8 cellular contexts compared by ENCODE assay signal in genomic region chr7:30503273-30504212, GRCh38. TPM values are rescaled to one million over a fixed set of nuclear protein-coding genes. Genes with fewer than 3 reads are reported as not detected.
A peak's percentile ranks its signal among the peaks of the same experiment; 100 is the strongest.
DNase-seq lines count a peak whose midpoint lies in the region; ATAC-seq, FAIRE-seq and TF ChIP-seq lines count a peak whose summit lies in the region.

No MANE protein-coding gene starts in this region.

- no peak overlapping the region for H2BK120ac ChIP-seq in H1 (replicated peaks; ENCODE audit: low read depth, low read length)

- no peak for TF ChIP-seq RAD21 in H1 (IDR thresholded peaks at IDR 0.05 in 1 of 2, conservative IDR thresholded peaks at IDR 0.05 in 1 of 2; ENCODE audit: low read depth in 2 of 2, low read length in 2 of 2)

- H4K91ac ChIP-seq in H1 (replicated peaks; ENCODE audit: insufficient read length, low read length): no peak overlapping the region

- POLR2A ChIA-PET in H1 (lab: Charles Lee; ENCODE audit: partially characterized antibody): interaction anchor here (0.6 to 2.0 kb wide), 7 partner anchors 9 to 159 kb away, joined by 3 to 14 read pairs (median 3); no protein-coding TSS in a partner anchor

- FAIRE-seq in H1 (lab: Jason Lieb, UNC): no peak

- CTCF ChIA-PET in H1 (lab: Charles Lee; ENCODE audit: partially characterized antibody): interaction anchor here (0.8 kb wide), 1 partner anchor 61 kb away, joined by 3 read pairs; no protein-coding TSS in a partner anchor

- H3K4me3 ChIP-seq in H1 (ENCODE audit: extremely low read depth in 1 of 4, insufficient read depth in 2 of 4, low read depth in 3 of 4, low read length in 4 of 4) (peak overlapping the region; percentile 85 to 95 (median 90)), osteoblast (ENCODE audit: insufficient read depth, low read length) (peak overlapping the region; percentile 98)

- H4K5ac ChIP-seq in H1 (ENCODE audit: insufficient read length, low read depth, low read length): no peak overlapping the region

- no peak overlapping the region for H3K27ac ChIP-seq in H1 (ENCODE audit: low read depth, low read length)
- H3K27ac ChIP-seq in osteoblast (ENCODE audit: low read depth, low read length): peak overlapping the region; percentile 80

- TF ChIP-seq POLR2A in H1 (IDR thresholded peaks at IDR 0.05; ENCODE audit: control extremely low read depth in 1 of 2, low read depth in 2 of 2, low read length in 2 of 2): no peak

- H3K4me2 ChIP-seq in H1 (ENCODE audit: insufficient read depth in 1 of 2, low read depth in 2 of 2, low read length in 2 of 2) (peak overlapping the region; percentile 85 to 89), osteoblast (ENCODE audit: insufficient read depth, low read length) (peak overlapping the region; percentile 96)

- H3K18ac ChIP-seq in H1 (ENCODE audit: extremely low read depth, low read length): 0 out of 2 replicates have a peak overlapping the region, but pooled peaks have one; percentile 21

- 71% methylated on average over 15 of the region's 15 CpGs; no CpG with 5 or more reads in 1 of the 2 experiments for WGBS in H1 (ENCODE audit: extremely low coverage in 1 of 2, insufficient coverage in 1 of 2, insufficient read length in 1 of 2, insufficient replicate concordance in 2 of 2, low coverage in 1 of 2, low lambda C conversion rate in 2 of 2, missing lambda C conversion rate in 1 of 2), 2 experiments

- H3K9me3 ChIP-seq in H1 (ENCODE audit: insufficient read depth in 2 of 2, low read depth in 1 of 2, low read length in 1 of 2): no peaks in the 10 kb centered on the region
- H3K9me3 ChIP-seq in osteoblast (ENCODE audit: low read depth, low read length): no peaks in the 10 kb centered on the region

- H2BK5ac ChIP-seq in H1 (ENCODE audit: low read depth, low read length): no peak overlapping the region

- H3K9ac ChIP-seq in H1 (replicated peaks in 1 of 4; ENCODE audit: extremely low read depth in 1 of 4, low read depth in 3 of 4, low read length in 3 of 4): peak overlapping the region; percentile 88 to 93 (median 91)

- no peak overlapping the region for H2BK20ac ChIP-seq in H1 (ENCODE audit: low read length)

- H4K20me1 ChIP-seq in H1 (replicated peaks in 1 of 2; ENCODE audit: control insufficient read depth in 1 of 2, insufficient read depth in 2 of 2, low read length in 2 of 2) (peaks cover 3 to 8% of the 10 kb centered on the region in 2 experiments), osteoblast (ENCODE audit: insufficient read depth, low read length) (no peaks in the 10 kb centered on the region)

- TF ChIP-seq EP300 in H1 (IDR thresholded peaks at IDR 0.05; ENCODE audit: borderline replicate concordance in 1 of 2, low read depth in 2 of 2, low read length in 2 of 2): no peak

- ATAC-seq in HG02678 (IDR thresholded peaks at IDR 0.05; ENCODE audit: unreplicated experiment) (no peak), GM18861 (IDR thresholded peaks at IDR 0.05; ENCODE audit: unreplicated experiment) (no peak)

- DNase-seq in DMS53 treated with DMSO at 0.1 percent for 48 hours (lab: John Stamatoyannopoulos, UW; ENCODE audit: unreplicated experiment): peak; percentile 30
- peak; percentile 45 for DNase-seq in NCI-H69 (lab: John Stamatoyannopoulos, UW)
- no peak for DNase-seq in H1 (ENCODE audit: low read depth in 1 of 2, low spot score in 2 of 2)
- peak; percentile 54 for DNase-seq in osteoblast (ENCODE audit: insufficient read length, low spot score, missing footprints)
- no peak for DNase-seq in NCI-H1694 treated with DMSO at 0.1 percent for 48 hours (lab: John Stamatoyannopoulos, UW)
- no peak for DNase-seq in NCI-H446 treated with DMSO at 0.1 percent for 48 hours (lab: John Stamatoyannopoulos, UW)

- no peak overlapping the region; the same call in 1 of the 2 replicates for H4K8ac ChIP-seq in H1 (ENCODE audit: extremely low read depth, insufficient read depth, low read length)

- H3K4me1 ChIP-seq in H1 (replicated peaks in 1 of 4; ENCODE audit: control insufficient read depth in 3 of 4, insufficient read depth in 4 of 4, low read length in 3 of 4) (peaks cover 0 to 6% (median 3%) of the 10 kb centered on the region in 4 experiments; a peak in 4 of 7 replicates), osteoblast (ENCODE audit: insufficient read depth, low read length) (peaks cover 20% of the 10 kb centered on the region)

- H3K27me3 ChIP-seq in H1 (replicated peaks in 1 of 4; ENCODE audit: control insufficient read depth in 3 of 4, extremely low read depth in 1 of 4, insufficient read depth in 3 of 4, low read length in 3 of 4) (no peaks in the 10 kb centered on the region), osteoblast (ENCODE audit: insufficient read depth, low read length) (no peaks in the 10 kb centered on the region)

- H3K79me2 ChIP-seq in H1 (ENCODE audit: control insufficient read depth in 1 of 2, insufficient read depth in 2 of 2, low read length in 2 of 2): peaks cover 9 to 53% of the 10 kb centered on the region in 2 experiments
- H3K79me2 ChIP-seq in osteoblast (ENCODE audit: insufficient read depth, low read length): peaks cover 55% of the 10 kb centered on the region

- TF ChIP-seq CTCF in H1 (IDR thresholded peaks at IDR 0.05; ENCODE audit: control extremely low read depth in 1 of 3, insufficient read depth in 1 of 3, low read depth in 1 of 3, low read length in 3 of 3) (no peak), osteoblast (IDR thresholded peaks at IDR 0.05; ENCODE audit: extremely low read depth, low read depth, low read length) (no peak)

- peak overlapping the region; percentile 8 for H3K14ac ChIP-seq in H1 (ENCODE audit: insufficient read length)

- peak overlapping the region; percentile 35; the same call in 1 of the 2 replicates for H2AFZ ChIP-seq in H1 (ENCODE audit: low read length)
- peak overlapping the region; percentile 99 for H2AFZ ChIP-seq in osteoblast (ENCODE audit: low read length)

- peaks cover 4% of the 10 kb centered on the region; the same call in 1 of the 2 replicates for H3K23me2 ChIP-seq in H1 (ENCODE audit: low read depth, low read length)

- H2BK15ac ChIP-seq in H1 (ENCODE audit: low read length): no peak overlapping the region

- peaks cover 13% of the 10 kb centered on the region for H3K79me1 ChIP-seq in H1 (ENCODE audit: low read depth, low read length)

- H3K56ac ChIP-seq in H1 (replicated peaks; ENCODE audit: insufficient read length, low read depth, low read length): peak overlapping the region; percentile 43

- no peak overlapping the region for H2BK12ac ChIP-seq in H1 (ENCODE audit: low read depth, low read length)

- peaks cover 0 to 12% (median 0%) of the 10 kb centered on the region in 4 experiments; a peak in 4 of 8 replicates for H3K36me3 ChIP-seq in H1 (ENCODE audit: control insufficient read depth in 2 of 4, insufficient read depth in 4 of 4, low read length in 3 of 4)
- peaks cover 6% of the 10 kb centered on the region for H3K36me3 ChIP-seq in osteoblast (ENCODE audit: insufficient read depth, low read length)

- H3K23ac ChIP-seq in H1 (ENCODE audit: insufficient read length): no peak overlapping the region

- H3K4ac ChIP-seq in H1 (replicated peaks; ENCODE audit: insufficient read length, low read depth, low read length): no peak overlapping the region

- H2AK5ac ChIP-seq in H1 (ENCODE audit: low read depth, low read length): no peak overlapping the region

TF ChIP-seq in H1, 55 proteins besides CTCF, POLR2A, EP300 and RAD21 (continues in another document):
- TF ChIP-seq RBBP5 (IDR thresholded peaks at IDR 0.05; ENCODE audit: borderline replicate concordance, low read depth, low read length): no peak
- no peak for TF ChIP-seq TEAD4 (IDR thresholded peaks at IDR 0.05; ENCODE audit: low read depth, low read length)
- TF ChIP-seq RFX5 (IDR thresholded peaks at IDR 0.05; ENCODE audit: borderline replicate concordance, low read depth, low read length): no peak
- TF ChIP-seq ATF2 (IDR thresholded peaks at IDR 0.05; ENCODE audit: low read length): no peak
- no peak for TF ChIP-seq JUN (IDR thresholded peaks at IDR 0.05; ENCODE audit: low read depth, low read length)
- no peak for TF ChIP-seq SRF (IDR thresholded peaks at IDR 0.05; ENCODE audit: low read depth, low read length)
- TF ChIP-seq CREB1 (IDR thresholded peaks at IDR 0.05): no peak

RNA-seq across cellular contexts. Expression of gene GGCT, which starts 1.1 kb away (rescaled TPM):
- 125 and 129 TPM in 2 replicates for total RNA-seq in H1 (2021; fragmentation: NEBNext Ultra II Directional; extraction: Animal tissue kit (Norgen Biotek cat#: 25700))
- 47.7 and 50.0 TPM in 2 replicates for polyA plus RNA-seq in H1 (2011; rRNA removed)
- polyA plus RNA-seq in H1 (2011; cell fraction: cytosol; rRNA removed): 85.5 TPM
- polyA plus RNA-seq in H1 (2011; cell fraction: nucleus; rRNA removed): 60.8 TPM
- polyA plus RNA-seq in H1 (2012, experiment 1 of 2): 88.5 to 127 TPM (median 90.7 TPM) in 4 replicates
- polyA plus RNA-seq in H1 (2012, experiment 2 of 2): 39.1 TPM
- 84.7 TPM for polyA plus RNA-seq in H1 (2013, experiment 1 of 2)
- 87.8 TPM for polyA plus RNA-seq in H1 (2013, experiment 2 of 2)
- 12.2 and 13.2 TPM in 2 replicates for polyA minus RNA-seq in H1 (2011; rRNA and poly(A)+ RNA removed)
- polyA minus RNA-seq in H1 (2011; cell fraction: cytosol; rRNA and poly(A)+ RNA removed): 26.6 TPM
- polyA minus RNA-seq in H1 (2011; cell fraction: nucleus; rRNA and poly(A)+ RNA removed): 21.5 TPM
- 24.2 and 26.8 TPM in 2 replicates for total RNA-seq in osteoblast

RNA-seq across cellular contexts. Expression of gene NOD1, which starts 25.0 kb away (rescaled TPM):
- total RNA-seq in H1 (2021; fragmentation: NEBNext Ultra II Directional; extraction: Animal tissue kit (Norgen Biotek cat#: 25700)): 6.0 and 6.5 TPM in 2 replicates
- polyA plus RNA-seq in H1 (2011; rRNA removed): 3.8 and 4.1 TPM in 2 replicates
- polyA plus RNA-seq in H1 (2011; cell fraction: cytosol; rRNA removed): 4.0 TPM
- 8.3 TPM for polyA plus RNA-seq in H1 (2011; cell fraction: nucleus; rRNA removed)
- 3.9 to 4.6 TPM (median 4.1 TPM) in 4 replicates for polyA plus RNA-seq in H1 (2012, experiment 1 of 2)
- polyA plus RNA-seq in H1 (2012, experiment 2 of 2): 3.0 TPM
- polyA plus RNA-seq in H1 (2013, experiment 1 of 2): 4.5 TPM
- polyA plus RNA-seq in H1 (2013, experiment 2 of 2): 4.3 TPM
- 5.6 and 5.9 TPM in 2 replicates for polyA minus RNA-seq in H1 (2011; rRNA and poly(A)+ RNA removed)
- 4.0 TPM for polyA minus RNA-seq in H1 (2011; cell fraction: cytosol; rRNA and poly(A)+ RNA removed)
- 10.1 TPM for polyA minus RNA-seq in H1 (2011; cell fraction: nucleus; rRNA and poly(A)+ RNA removed)
- total RNA-seq in osteoblast: 7.6 and 7.7 TPM in 2 replicates

Comparison
In these comparisons a context has a peak if more than half of its experiments do, and no peak if none do; other contexts are left out.
1. DNase-seq: peak in DMS53 treated with DMSO at 0.1 percent for 48 hours (single experiment), NCI-H69 (single experiment) and osteoblast (single experiment); none in H1 (0 of 2), NCI-H1694 treated with DMSO at 0.1 percent for 48 hours (single experiment) and NCI-H446 treated with DMSO at 0.1 percent for 48 hours (single experiment).